8 cellular contexts compared by ENCODE assay signal in genomic region chr2:70086838-70087702, GRCh38. TPM values are rescaled to one million over a fixed set of nuclear protein-coding genes. Genes with fewer than 3 reads are reported as not detected.
DNase-seq lines count a peak whose midpoint lies in the region; ATAC-seq and TF ChIP-seq lines count a peak whose summit lies in the region.

TSS of gene PCBP1 (plus strand) at chr2:70087477. CDS start at chr2:70087744, 267 bp downstream.

- peak; percentile 97 for DNase-seq in Calu3
- peak; percentile 90 for DNase-seq in OCI-M1 (lab: John Stamatoyannopoulos, UW)
- peak; percentile 100 for DNase-seq in activated CD8-positive, alpha-beta memory T cell treated with anti-CD3 and anti-CD28 coated beads, Interleukin-2, amount 50 U/mL, for 48 hours
- peak; percentile 96 for DNase-seq in endothelial cell (ENCODE audit: low spot score)
- peak; percentile 95 to 98 for DNase-seq in mesothelial cell of epicardium (ENCODE audit: low spot score in 2 of 2, unreplicated experiment in 2 of 2)
- peak; percentile 97 for DNase-seq in stimulated activated CD8-positive, alpha-beta memory T cell treated with anti-CD3 and anti-CD28 coated beads, Interleukin-15, amount 100 ng/mL, for 24 hours (ENCODE audit: low read depth)

- CTCF ChIA-PET in Calu3 (lab: Charles Lee): no interaction called here

- TF ChIP-seq CTCF in Calu3 (IDR thresholded peaks at IDR 0.05; ENCODE audit: unreplicated experiment): no peak
- no peak for TF ChIP-seq CTCF in endothelial cell (IDR thresholded peaks at IDR 0.05; ENCODE audit: unreplicated experiment)
- TF ChIP-seq CTCF in mesothelial cell of epicardium (IDR thresholded peaks at IDR 0.05; ENCODE audit: unreplicated experiment): no peak

- intact Hi-C loops in Calu3 (cut with micrococcal nuclease; ENCODE audit: unreplicated experiment): no loop called here

- H3K4me3 Mint-ChIP-seq in Calu3 (ENCODE audit: low read depth, unreplicated experiment): peak within 1 kb of the TSS; percentile 93
- peak within 1 kb of the TSS; percentile 100 for H3K4me3 Mint-ChIP-seq in endothelial cell (ENCODE audit: unreplicated experiment)
- H3K4me3 Mint-ChIP-seq in mesothelial cell of epicardium: peak within 1 kb of the TSS; percentile 92

- no TSS peak for BruUV-seq in Calu3 (replicated peaks; lab: Mats Ljungman, UMichigan)

- H3K27ac Mint-ChIP-seq in Calu3 (ENCODE audit: unreplicated experiment) (peak within 1 kb of the TSS; percentile 100), endothelial cell (ENCODE audit: unreplicated experiment) (peak within 1 kb of the TSS; percentile 100), mesothelial cell of epicardium (peak within 1 kb of the TSS; percentile 100)

- H3K9me3 Mint-ChIP-seq in Calu3 (ENCODE audit: low read depth, unreplicated experiment): no peaks in the 10 kb centered on the region
- no peaks in the 10 kb centered on the region for H3K9me3 Mint-ChIP-seq in endothelial cell (ENCODE audit: unreplicated experiment)
- H3K9me3 Mint-ChIP-seq in mesothelial cell of epicardium: no peaks in the 10 kb centered on the region

- no peaks in the 10 kb centered on the region for H3K27me3 Mint-ChIP-seq in Calu3 (ENCODE audit: unreplicated experiment)
- peaks cover 20% of the 10 kb centered on the region for H3K27me3 Mint-ChIP-seq in endothelial cell (ENCODE audit: unreplicated experiment)
- no peaks in the 10 kb centered on the region for H3K27me3 Mint-ChIP-seq in mesothelial cell of epicardium (ENCODE audit: low read depth)

- H3K4me1 Mint-ChIP-seq in Calu3 (ENCODE audit: low read depth, unreplicated experiment) (peaks cover 37% of the 10 kb centered on the region), endothelial cell (ENCODE audit: unreplicated experiment) (peaks cover 45% of the 10 kb centered on the region), mesothelial cell of epicardium (peaks cover 46% of the 10 kb centered on the region)

- TF ChIP-seq RAD21 in Ishikawa (IDR thresholded peaks at IDR 0.05; ENCODE audit: low read depth): no peak

- peak; percentile 29 for ATAC-seq in GM21528 (IDR thresholded peaks at IDR 0.05; ENCODE audit: low FRiP score, unreplicated experiment)

- H3K36me3 Mint-ChIP-seq in Calu3 (ENCODE audit: insufficient read depth, unreplicated experiment) (peaks cover 59% of the 10 kb centered on the region), endothelial cell (ENCODE audit: low read depth, unreplicated experiment) (peaks cover 15% of the 10 kb centered on the region), mesothelial cell of epicardium (peaks cover 15% of the 10 kb centered on the region)

- peak; percentile 20; the same call in 1 of the 2 replicates for TF ChIP-seq EP300 in Ishikawa (IDR thresholded peaks at IDR 0.05; ENCODE audit: borderline replicate concordance)

TF ChIP-seq in Ishikawa, 13 proteins besides CTCF, POLR2A, EP300 and RAD21:
- no peak for TF ChIP-seq CEBPB (IDR thresholded peaks at IDR 0.05)
- no peak for TF ChIP-seq ZBTB7A (IDR thresholded peaks at IDR 0.05; ENCODE audit: low read depth)
- no peak; the same call in 1 of the 2 replicates for TF ChIP-seq REST (IDR thresholded peaks at IDR 0.05; ENCODE audit: low read depth)
- peak; percentile 42; the same call in 1 of the 2 replicates for TF ChIP-seq TAF1 (IDR thresholded peaks at IDR 0.05; ENCODE audit: low read depth)
- peak; percentile 49; the same call in 1 of the 2 replicates for TF ChIP-seq FOXM1 (IDR thresholded peaks at IDR 0.05; ENCODE audit: borderline replicate concordance, low read depth)
- peak; percentile 70 for TF ChIP-seq CREB1 (IDR thresholded peaks at IDR 0.05; ENCODE audit: low read depth)
- TF ChIP-seq TCF12 (IDR thresholded peaks at IDR 0.05; ENCODE audit: low read depth): peak; percentile 20; the same call in 1 of the 2 replicates
- TF ChIP-seq USF1 (IDR thresholded peaks at IDR 0.05): peak; percentile 84
- TF ChIP-seq, protein P1, sequence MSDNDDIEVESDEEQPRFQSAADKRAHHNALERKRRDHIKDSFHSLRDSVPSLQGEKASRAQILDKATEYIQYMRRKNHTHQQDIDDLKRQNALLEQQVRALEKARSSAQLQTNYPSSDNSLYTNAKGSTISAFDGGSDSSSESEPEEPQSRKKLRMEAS (IDR thresholded peaks at IDR 0.05): peak; percentile 93
- no peak for TF ChIP-seq NFIC (IDR thresholded peaks at IDR 0.05)
- TF ChIP-seq YY1 (IDR thresholded peaks at IDR 0.05; ENCODE audit: low read depth): peak; percentile 4; the same call in 1 of the 2 replicates
- no peak for TF ChIP-seq TEAD4 (IDR thresholded peaks at IDR 0.05)
- peak; percentile 16; the same call in 1 of the 2 replicates for TF ChIP-seq EGR1 (IDR thresholded peaks at IDR 0.05)

RNA-seq across cellular contexts. Expression of gene PCBP1, which starts in this region (rescaled TPM):
- total RNA-seq in Calu3 (2022) (252 and 260 TPM in 2 replicates), endothelial cell (ENCODE audit: unreplicated experiment) (302 TPM), mesothelial cell of epicardium (245 to 257 TPM (median 255 TPM) in 3 replicates)

Comparison
In these comparisons a context has a peak if more than half of its experiments do, and no peak if none do; other contexts are left out.
1. Peak in every context shown above with its lines: DNase-seq and ATAC-seq.